ENCODE assay signal across 13 cellular contexts in genomic region chr15:78879517-78880241, GRCh38. TPM values are rescaled to one million over a fixed set of nuclear protein-coding genes. Genes with fewer than 3 reads are reported as not detected.
DNase-seq lines count a peak whose midpoint lies in the region; ATAC-seq and TF ChIP-seq lines count a peak whose summit lies in the region.
"Had no signal": no experiment of that assay in that cellular context is flagged by ENCODE, and none has a peak within 500 bp of the region (broad histone marks: within the 10 kb centered on the region; RNA-seq: fewer than 3 reads in every experiment).

No MANE protein-coding gene starts in this region.

- no peak for DNase-seq in stimulated activated naive CD8-positive, alpha-beta T cell treated with anti-CD3 and anti-CD28 coated beads, Interleukin-15, Interleukin-2, amounts not matched to agents 100 U/mL and 50 U/mL, for 24 hours
- DNase-seq in activated CD4-positive, alpha-beta memory T cell treated with anti-CD3 and anti-CD28 coated beads for 36 hours, result no peak
- DNase-seq in iris pigment epithelial cell (ENCODE audit: low read depth) (peak; percentile 59), type B pancreatic cell (ENCODE audit: extremely low spot score, unreplicated experiment) (no peak), caudate nucleus (lab: John Stamatoyannopoulos, UW) (no peak), midbrain (lab: John Stamatoyannopoulos, UW) (no peak)
- DNase-seq: activated CD8-positive, alpha-beta memory T cell treated with anti-CD3 and anti-CD28 coated beads, Interleukin-2, amount 50 U/mL, for 48 hours; effector CD4-positive, alpha-beta T cell; NCI-H187 treated with DMSO at 0.1 percent for 48 hours; posterior cingulate gyrus; SIG-M5 had no signal

- ATAC-seq in stimulated activated naive CD8-positive, alpha-beta T cell treated with anti-CD3 and anti-CD28 coated beads, Interleukin-15, Interleukin-2, amounts not matched to agents 100 U/mL and 50 U/mL, for 24 hours, result no peak
- ATAC-seq in HG02623 (IDR thresholded peaks at IDR 0.05; ENCODE audit: unreplicated experiment), result no peak

- no peaks in the 10 kb centered on the region for H3K27me3 Mint-ChIP-seq in stimulated activated naive CD8-positive, alpha-beta T cell treated with anti-CD3 and anti-CD28 coated beads, Interleukin-15, Interleukin-2, amounts not matched to agents 100 ng/mL and 50 ng/mL, for 24 hours
- H3K27me3 Mint-ChIP-seq in activated CD4-positive, alpha-beta memory T cell treated with anti-CD3 and anti-CD28 coated beads for 36 hours, result no peaks in the 10 kb centered on the region
- no peaks in the 10 kb centered on the region for H3K27me3 Mint-ChIP-seq in type B pancreatic cell

- H3K27ac Mint-ChIP-seq in stimulated activated naive CD8-positive, alpha-beta T cell treated with anti-CD3 and anti-CD28 coated beads, Interleukin-15, Interleukin-2, amounts not matched to agents 100 ng/mL and 50 ng/mL, for 24 hours, result peak overlapping the region; percentile 23
- H3K27ac Mint-ChIP-seq in activated CD4-positive, alpha-beta memory T cell treated with anti-CD3 and anti-CD28 coated beads for 36 hours, result peak overlapping the region; percentile 62
- peak overlapping the region; percentile 15 for H3K27ac Mint-ChIP-seq in type B pancreatic cell

- POLR2A ChIA-PET in activated CD4-positive, alpha-beta memory T cell treated with anti-CD3 and anti-CD28 coated beads for 36 hours (lab: Charles Lee), result interaction anchor here (0.6 to 1.2 kb wide), 2 partner anchors 42 to 1180 kb away, joined by 3 read pairs; partner anchors contain the start of gene ZFAND6

- H3K27ac ChIP-seq in caudate nucleus (ENCODE audit: low read depth, low read length), result no peak overlapping the region

- intact Hi-C loops in activated CD4-positive, alpha-beta memory T cell treated with anti-CD3 and anti-CD28 coated beads for 36 hours (cut with micrococcal nuclease), result loop anchor here (10.0 kb wide), 1 partner anchor 1095 kb away; the partner anchor contains the start of gene BCL2A1

- peaks cover 62% of the 10 kb centered on the region for H3K36me3 Mint-ChIP-seq in stimulated activated naive CD8-positive, alpha-beta T cell treated with anti-CD3 and anti-CD28 coated beads, Interleukin-15, Interleukin-2, amounts not matched to agents 100 ng/mL and 50 ng/mL, for 24 hours (ENCODE audit: low read depth)
- peaks cover 34% of the 10 kb centered on the region for H3K36me3 Mint-ChIP-seq in activated CD4-positive, alpha-beta memory T cell treated with anti-CD3 and anti-CD28 coated beads for 36 hours
- peaks cover 16% of the 10 kb centered on the region for H3K36me3 Mint-ChIP-seq in type B pancreatic cell

- CTCF ChIA-PET in activated CD4-positive, alpha-beta memory T cell treated with anti-CD3 and anti-CD28 coated beads for 36 hours (lab: Charles Lee), result interaction anchor here (0.6 to 1.2 kb wide), 7 partner anchors 11 to 100 kb away, joined by 3 to 5 read pairs (median 3); no protein-coding TSS in a partner anchor

- H3K4me3 Mint-ChIP-seq in stimulated activated naive CD8-positive, alpha-beta T cell treated with anti-CD3 and anti-CD28 coated beads, Interleukin-15, Interleukin-2, amounts not matched to agents 100 ng/mL and 50 ng/mL, for 24 hours, result peak overlapping the region; percentile 20
- H3K4me3 Mint-ChIP-seq in activated CD4-positive, alpha-beta memory T cell treated with anti-CD3 and anti-CD28 coated beads for 36 hours, result peak overlapping the region; percentile 20
- peak overlapping the region; percentile 35 for H3K4me3 Mint-ChIP-seq in type B pancreatic cell

- H3K9me3 Mint-ChIP-seq in stimulated activated naive CD8-positive, alpha-beta T cell treated with anti-CD3 and anti-CD28 coated beads, Interleukin-15, Interleukin-2, amounts not matched to agents 100 ng/mL and 50 ng/mL, for 24 hours, result no peaks in the 10 kb centered on the region
- H3K9me3 Mint-ChIP-seq in activated CD4-positive, alpha-beta memory T cell treated with anti-CD3 and anti-CD28 coated beads for 36 hours, result no peaks in the 10 kb centered on the region
- no peaks in the 10 kb centered on the region for H3K9me3 Mint-ChIP-seq in type B pancreatic cell

- TF ChIP-seq CTCF in type B pancreatic cell (conservative IDR thresholded peaks at IDR 0.05), result no peak

- peaks cover 90% of the 10 kb centered on the region for H3K4me1 Mint-ChIP-seq in stimulated activated naive CD8-positive, alpha-beta T cell treated with anti-CD3 and anti-CD28 coated beads, Interleukin-15, Interleukin-2, amounts not matched to agents 100 ng/mL and 50 ng/mL, for 24 hours (ENCODE audit: low read depth)
- peaks cover 81% of the 10 kb centered on the region for H3K4me1 Mint-ChIP-seq in activated CD4-positive, alpha-beta memory T cell treated with anti-CD3 and anti-CD28 coated beads for 36 hours (ENCODE audit: low read depth)
- peaks cover 39% of the 10 kb centered on the region for H3K4me1 Mint-ChIP-seq in type B pancreatic cell (ENCODE audit: unreplicated experiment)

RNA-seq across cellular contexts. Expression of gene MORF4L1, which starts 7.0 kb away (rescaled TPM):
- 100 to 1,000 TPM; 262 TPM for total RNA-seq in activated CD4-positive, alpha-beta memory T cell treated with anti-CD3 and anti-CD28 coated beads for 36 hours
- 372 and 373 TPM in 2 replicates for total RNA-seq in type B pancreatic cell (ENCODE audit: low replicate concordance)
